In the genomic region with DNA sequence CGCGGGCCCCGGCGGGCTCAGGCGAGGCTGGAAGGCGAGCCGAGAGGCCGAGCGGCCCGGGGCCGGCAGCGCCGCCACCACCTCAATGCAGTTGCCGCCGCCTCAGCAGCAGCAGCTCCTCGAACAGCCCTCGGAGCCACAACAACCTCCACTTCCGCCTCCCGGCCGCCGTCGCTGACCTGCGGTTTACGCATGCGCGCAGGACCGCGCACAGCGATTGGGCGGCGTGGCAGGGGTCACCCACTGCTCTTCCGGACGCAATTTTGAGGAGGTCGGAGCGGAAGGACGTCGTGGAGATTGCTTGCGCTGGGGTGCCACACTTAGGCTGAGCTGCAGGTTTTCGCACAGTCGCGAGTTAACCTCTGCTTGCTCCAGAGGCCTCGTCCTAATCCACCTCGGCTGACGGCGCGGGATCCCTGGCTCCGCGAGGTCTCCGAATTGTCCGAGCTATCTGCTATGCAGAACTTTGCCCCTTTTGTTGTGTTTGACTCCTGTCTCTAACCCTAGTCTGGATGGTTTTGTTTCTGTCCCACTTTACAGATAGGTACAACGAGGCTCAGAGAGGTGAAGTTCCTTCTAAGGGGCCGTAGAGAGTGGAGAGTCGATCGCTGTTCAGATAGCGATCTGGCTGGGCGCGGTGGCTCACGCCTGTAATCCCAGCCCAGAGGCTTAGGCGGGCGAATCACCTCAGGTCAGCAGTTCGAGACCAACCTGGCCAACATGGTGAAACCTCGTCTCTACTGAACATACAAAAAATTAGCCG, we compare ENCODE assay signal across 8 cellular contexts. TPM values are rescaled to one million over a fixed set of nuclear protein-coding genes. Genes with fewer than 3 reads are reported as not detected.
DNase-seq lines count a peak whose midpoint lies in the region; ATAC-seq and TF ChIP-seq lines count a peak whose summit lies in the region.

A gene (plus strand): TSS at position 243 of the 763 bp plus-strand sequence. CDS start 6,657 bp downstream, outside the sequence.
A gene with protein sequence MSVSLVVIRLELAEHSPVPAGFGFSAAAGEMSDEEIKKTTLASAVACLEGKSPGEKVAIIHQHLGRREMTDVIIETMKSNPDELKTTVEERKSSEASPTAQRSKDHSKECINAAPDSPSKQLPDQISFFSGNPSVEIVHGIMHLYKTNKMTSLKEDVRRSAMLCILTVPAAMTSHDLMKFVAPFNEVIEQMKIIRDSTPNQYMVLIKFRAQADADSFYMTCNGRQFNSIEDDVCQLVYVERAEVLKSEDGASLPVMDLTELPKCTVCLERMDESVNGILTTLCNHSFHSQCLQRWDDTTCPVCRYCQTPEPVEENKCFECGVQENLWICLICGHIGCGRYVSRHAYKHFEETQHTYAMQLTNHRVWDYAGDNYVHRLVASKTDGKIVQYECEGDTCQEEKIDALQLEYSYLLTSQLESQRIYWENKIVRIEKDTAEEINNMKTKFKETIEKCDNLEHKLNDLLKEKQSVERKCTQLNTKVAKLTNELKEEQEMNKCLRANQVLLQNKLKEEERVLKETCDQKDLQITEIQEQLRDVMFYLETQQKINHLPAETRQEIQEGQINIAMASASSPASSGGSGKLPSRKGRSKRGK (minus strand): TSS at position 146 of the 763 bp plus-strand sequence. CDS start 164 bp downstream, outside the sequence.

- WGBS in heart left ventricle, 4 donors, result 0 to 1% (median 1%) methylated on average over 37 to 63 of the region's 63 CpGs
- WGBS in transverse colon (ENCODE audit: low coverage in 1 of 2), 2 donors, result 0% methylated on average over 3 to 60 of the region's 63 CpGs

- H3K4me3 ChIP-seq in heart left ventricle, result peak within 1 kb of the TSS; percentile 68 to 97 (median 80)
- H3K4me3 ChIP-seq in transverse colon, result peak within 1 kb of the TSS; percentile 59 to 99 (median 95)

- intact Hi-C loops in heart left ventricle (cut with DNase I) (no loop called here), transverse colon (cut with DNase I; ENCODE audit: low total_unique reads) (no loop called here)

- H3K27me3 ChIP-seq in heart left ventricle, result no peaks in the 10 kb centered on the region
- no peaks in the 10 kb centered on the region for H3K27me3 ChIP-seq in transverse colon

- ATAC-seq in HG02870 (IDR thresholded peaks at IDR 0.05; ENCODE audit: unreplicated experiment), result peak; percentile 79
- ATAC-seq in heart left ventricle, result peak; percentile 97 to 99 (median 98)

- H3K9me3 ChIP-seq in heart left ventricle (no peaks in the 10 kb centered on the region), transverse colon (no peaks in the 10 kb centered on the region)

- DNase-seq in GM13977 (ENCODE audit: low spot score) (peak; percentile 98), NCI-H146 treated with DMSO at 0.1 percent for 48 hours (lab: John Stamatoyannopoulos, UW; ENCODE audit: unreplicated experiment) (peak; percentile 80), T-helper 1 cell (peak; percentile 84 to 97 (median 88)), amniotic epithelial cell (ENCODE audit: low read depth) (peak; percentile 92), heart left ventricle (peak; percentile 94 to 98 (median 95)), pons (ENCODE audit: low spot score) (peak; percentile 90), transverse colon (peak; percentile 97)

- H3K36me3 ChIP-seq in heart left ventricle (peaks cover 0 to 29% (median 21%) of the 10 kb centered on the region in 9 donors), transverse colon (peaks cover 0 to 10% (median 4%) of the 10 kb centered on the region in 4 donors)

- H3K27ac ChIP-seq in heart left ventricle, result peak within 1 kb of the TSS; percentile 75 to 96 (median 88)
- peak within 1 kb of the TSS; percentile 91 to 93 (median 92) for H3K27ac ChIP-seq in transverse colon

- TF ChIP-seq POLR2A in heart left ventricle (IDR thresholded peaks at IDR 0.05) (peak; percentile 56 to 83), transverse colon (IDR thresholded peaks at IDR 0.05) (peak; percentile 90)

- in situ Hi-C loops in GM13977 (cut with MboI; ENCODE audit: low pct_unique_long_range_greater_than_20kb, low sequenced_read_pairs, unreplicated experiment), result no loop called here
- in situ Hi-C loops in transverse colon (cut with MboI; ENCODE audit: low pct_ligation_motif_present in 1 of 4, low pct_unique_long_range_greater_than_20kb in 1 of 4, low sequenced_read_pairs in 3 of 4), result no loop called here

- H3K4me1 ChIP-seq in heart left ventricle (peaks cover 8 to 31% (median 26%) of the 10 kb centered on the region in 12 donors), transverse colon (peaks cover 19 to 26% (median 20%) of the 10 kb centered on the region in 4 donors)

- TF ChIP-seq CTCF in GM13977 (IDR thresholded peaks at IDR 0.05; ENCODE audit: extremely low read depth, insufficient read depth, missing control alignments) (no peak), heart left ventricle (IDR thresholded peaks at IDR 0.05) (peak in 1 of 12 donors; percentile 6), transverse colon (IDR thresholded peaks at IDR 0.05) (no peak)

- no peak for TF ChIP-seq EP300 in transverse colon (IDR thresholded peaks at IDR 0.05; ENCODE audit: low read depth)

RNA-seq across cellular contexts. Expression of the first gene that starts in this region (rescaled TPM):
- 10 to 100 TPM; 18.0 to 46.0 (median 28.6) TPM for total RNA-seq in heart left ventricle
- 10 to 100 TPM; 10.7 to 26.4 TPM for polyA plus RNA-seq in heart left ventricle
- total RNA-seq in transverse colon, result 100 to 1,000 TPM in 1 of 4 donors, 10 to 100 TPM in 3; 49.0 to 198 (median 54.7) TPM

RNA-seq across cellular contexts. Expression of the second gene that starts in this region (rescaled TPM):
- 10 to 100 TPM; 12.1 to 19.7 (median 15.9) TPM for total RNA-seq in heart left ventricle
- polyA plus RNA-seq in heart left ventricle, result 10 to 100 TPM in 1 of 2 donors, 1 to 10 TPM in 1; 6.7 to 10.2 TPM
- total RNA-seq in transverse colon, result 10 to 100 TPM; 10.8 to 17.3 (median 15.9) TPM

Comparison
In these comparisons a context has a peak if more than half of its experiments do, and no peak if none do; other contexts are left out.
1. Peak in every context shown above with its lines: DNase-seq, ATAC-seq, H3K4me3 ChIP-seq and H3K27ac ChIP-seq.